Comparison of ENCODE assay signal across 8 cellular contexts in genomic region chr10:115092258-115092554, GRCh38. TPM values are rescaled to one million over a fixed set of nuclear protein-coding genes. Genes with fewer than 3 reads are reported as not detected.
DNase-seq lines count a peak whose midpoint lies in the region; ATAC-seq, FAIRE-seq and TF ChIP-seq lines count a peak whose summit lies in the region.

No MANE protein-coding gene starts in this region.

- H3K27ac ChIP-seq in astrocyte (ENCODE audit: low read depth, low read length), result no peak overlapping the region
- no peak overlapping the region for H3K27ac ChIP-seq in lung (ENCODE audit: low read depth in 1 of 2, low read length in 1 of 2)

- no peak for FAIRE-seq in astrocyte (lab: Jason Lieb, UNC)

- H2AFZ ChIP-seq in astrocyte (ENCODE audit: low read depth, low read length), result peak overlapping the region; percentile 87

- H3K79me2 ChIP-seq in astrocyte (ENCODE audit: insufficient read depth, low read length), result no peaks in the 10 kb centered on the region

- H3K9ac ChIP-seq in astrocyte (ENCODE audit: low read length), result peak overlapping the region; percentile 75

- H3K27me3 ChIP-seq in astrocyte (ENCODE audit: insufficient read depth, low read length) (peaks cover 15% of the 10 kb centered on the region), lung (ENCODE audit: control insufficient read depth, insufficient read depth) (no peaks in the 10 kb centered on the region)

- peak overlapping the region; percentile 95 for H3K4me2 ChIP-seq in astrocyte (ENCODE audit: low read length)

- peak; percentile 17 for DNase-seq in GM10248 (ENCODE audit: extremely low spot score)
- DNase-seq in astrocyte (ENCODE audit: low read depth), result no peak
- no peak for DNase-seq in lung (ENCODE audit: low spot score)
- DNase-seq in stimulated activated CD4-positive, alpha-beta T cell treated with anti-CD3 and anti-CD28 coated beads, Interleukin-2, amount 100 ng/mL, for 24 hours, result no peak
- no peak for DNase-seq in CD14-positive monocyte (ENCODE audit: low spot score)

- H3K36me3 Mint-ChIP-seq in astrocyte (ENCODE audit: low read depth, unreplicated experiment) (no peaks in the 10 kb centered on the region), CD14-positive monocyte (peaks cover 0 to 3% of the 10 kb centered on the region in 2 donors)

- H3K4me1 Mint-ChIP-seq in astrocyte (ENCODE audit: low read depth, unreplicated experiment), result peaks cover 15% of the 10 kb centered on the region
- H3K4me1 Mint-ChIP-seq in CD14-positive monocyte, result peaks cover 2% of the 10 kb centered on the region

- H3K4me3 ChIP-seq in astrocyte (ENCODE audit: insufficient read depth, low read depth, low read length), result peak overlapping the region; percentile 65
- peak overlapping the region; percentile 63 for H3K4me3 ChIP-seq in lung

- 2% methylated on average over 10 of the region's 10 CpGs for WGBS in lung, 2 donors

- H3K4me3 Mint-ChIP-seq in astrocyte (ENCODE audit: unreplicated experiment) (peak overlapping the region; percentile 93), CD14-positive monocyte (peak overlapping the region in 1 of 2 donors; percentile 89)

- POLR2A ChIA-PET in GM10248 (lab: Yijun Ruan, JAX), result interaction anchor here (0.6 kb wide), 1 partner anchor 241 kb away, joined by 6 read pairs; no protein-coding TSS in a partner anchor

- no peaks in the 10 kb centered on the region for H3K9me3 ChIP-seq in astrocyte (ENCODE audit: insufficient read depth, low read depth, low read length)
- no peaks in the 10 kb centered on the region for H3K9me3 ChIP-seq in lung (ENCODE audit: control insufficient read depth in 2 of 2, insufficient read depth in 1 of 2, low read length in 1 of 2)

- H4K20me1 ChIP-seq in astrocyte (ENCODE audit: insufficient read depth, low read length), result no peaks in the 10 kb centered on the region

- peaks cover 7% of the 10 kb centered on the region for H3K4me1 ChIP-seq in astrocyte (ENCODE audit: insufficient read depth, low read length)
- peaks cover 5 to 6% of the 10 kb centered on the region in 2 donors for H3K4me1 ChIP-seq in lung (ENCODE audit: control insufficient read depth in 2 of 2, insufficient read depth in 2 of 2, low read length in 2 of 2)

- ATAC-seq in HG02763 (IDR thresholded peaks at IDR 0.05; ENCODE audit: unreplicated experiment), result peak; percentile 8
- peak; percentile 25 for ATAC-seq in lung (ENCODE audit: insufficient read depth, low FRiP score)
- ATAC-seq in GM19455 (IDR thresholded peaks at IDR 0.05; ENCODE audit: unreplicated experiment), result no peak
- ATAC-seq in HG03457 (IDR thresholded peaks at IDR 0.05; ENCODE audit: unreplicated experiment), result no peak

- CTCF ChIA-PET in GM10248 (lab: Yijun Ruan, JAX), result interaction anchor here (1.0 kb wide), 1 partner anchor 90 kb away, joined by 3 read pairs; no protein-coding TSS in a partner anchor

- no peak for TF ChIP-seq CTCF in GM10248 (IDR thresholded peaks at IDR 0.05; ENCODE audit: control extremely low read depth, extremely low read depth, low read depth, missing control alignments)
- no peak for TF ChIP-seq CTCF in astrocyte (IDR thresholded peaks at IDR 0.05; ENCODE audit: insufficient read depth, low read depth, low read length)
- no peak for TF ChIP-seq CTCF in lung (IDR thresholded peaks at IDR 0.05; ENCODE audit: control extremely low read depth, extremely low read depth)
- no peak for TF ChIP-seq CTCF in CD14-positive monocyte (IDR thresholded peaks at IDR 0.05)

- peaks cover 6% of the 10 kb centered on the region for H3K9me3 Mint-ChIP-seq in astrocyte (ENCODE audit: unreplicated experiment)
- H3K9me3 Mint-ChIP-seq in CD14-positive monocyte, result peaks cover 3 to 15% (median 6%) of the 10 kb centered on the region in 7 donors

- intact Hi-C loops in CD14-positive monocyte (cut with micrococcal nuclease), result no loop called here

- H3K27ac Mint-ChIP-seq in astrocyte (ENCODE audit: unreplicated experiment) (peak overlapping the region; percentile 93), CD14-positive monocyte (no peak overlapping the region)

- H3K27me3 Mint-ChIP-seq in astrocyte (ENCODE audit: low read depth, unreplicated experiment), result no peaks in the 10 kb centered on the region
- peaks cover 44 to 70% (median 55%) of the 10 kb centered on the region in 3 donors for H3K27me3 Mint-ChIP-seq in CD14-positive monocyte (ENCODE audit: low read depth in 3 of 3)

- H3K36me3 ChIP-seq in astrocyte (ENCODE audit: insufficient read depth, low read length) (no peaks in the 10 kb centered on the region), lung (ENCODE audit: control insufficient read depth in 2 of 2, insufficient read depth in 2 of 2, low read length in 2 of 2) (no peaks in the 10 kb centered on the region)

RNA-seq across cellular contexts. Expression of gene ATRNL1, which starts 1.0 kb away (rescaled TPM):
- total RNA-seq in astrocyte (15.8 and 17.5 TPM in 2 replicates), lung (10 to 100 TPM in 1 of 2 donors, under 1 TPM in 1; 0.40 to 11.1 TPM)
- polyA plus RNA-seq in lung (under 1 TPM; 0.05 to 0.08 TPM), CD14-positive monocyte (not detected)

Comparison
In these comparisons a context has a peak if more than half of its experiments do, and no peak if none do; other contexts are left out.
1. ATAC-seq: peak in HG02763 (single experiment) and lung (single experiment); none in GM19455 (single experiment) and HG03457 (single experiment).